In the genomic region with DNA sequence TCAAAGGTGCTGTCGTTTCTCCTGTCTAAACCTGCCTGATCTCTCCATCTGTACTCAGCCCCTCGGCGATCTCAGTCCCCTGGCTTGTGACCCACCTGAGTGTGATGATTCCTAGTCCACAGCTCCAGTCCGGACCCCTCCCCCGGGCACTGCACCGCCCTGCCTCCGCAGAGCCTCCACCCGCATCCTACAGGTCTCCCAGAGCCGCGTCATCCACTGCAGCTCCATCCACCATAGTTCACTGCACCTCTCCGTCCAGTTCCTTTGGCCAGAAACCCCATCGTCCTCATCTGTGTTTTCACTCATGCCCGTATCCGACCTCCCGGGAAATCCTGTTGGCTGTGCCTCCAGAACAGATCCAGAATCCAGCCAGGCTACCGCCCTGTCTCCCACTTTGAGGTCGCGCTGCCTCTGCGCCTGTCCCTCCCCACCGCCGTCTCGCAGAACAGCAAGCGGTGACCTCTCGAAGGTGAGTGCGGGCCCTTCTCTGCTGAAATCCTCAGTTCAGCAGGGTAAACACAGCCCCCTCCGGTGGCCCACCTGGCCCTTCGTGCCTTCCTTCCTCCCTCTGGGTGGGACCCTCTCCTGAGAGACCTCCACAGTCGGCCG, we compare ENCODE assay signal across 27 cellular contexts. TPM values are rescaled to one million over a fixed set of nuclear protein-coding genes. Genes with fewer than 3 reads are reported as not detected.
"Had no signal": no experiment of that assay in that cellular context is flagged by ENCODE, and none has a peak within 500 bp of the region (broad histone marks: within the 10 kb centered on the region; RNA-seq: fewer than 3 reads in every experiment).

No MANE protein-coding gene starts in this region.

- H3K4me3 ChIP-seq: ascending aorta, body of pancreas, Peyer's patch had no signal

- H3K4me3 Mint-ChIP-seq: activated B cell treated with CpG ODN at 0.5 μM for 24 hours; activated CD4-positive, alpha-beta T cell treated with anti-CD3 and anti-CD28 coated beads, Interleukin-2, amount 10 ng/mL, durations not matched to agents 24 days and 14 days; activated CD8-positive, alpha-beta memory T cell treated with anti-CD3 and anti-CD28 coated beads, Interleukin-2, amount 10 ng/mL, durations not matched to agents 7 days and 5 days; activated naive CD8-positive, alpha-beta T cell treated with anti-CD3 and anti-CD28 coated beads, Interleukin-2, amount 50 U/mL, for 24 hours; activated T-cell treated with anti-CD3 and anti-CD28 coated beads, Interleukin-2, amount 50 U/mL, for 24 hours; activated T-helper 1 cell treated with anti-CD3 and anti-CD28 coated beads, Interleukin-12 subunit alpha, Interleukin-12 subunit beta, Interleukin-2, Interleukin-4 antibody, amounts not matched to agents 30 ng/mL and 10 ng/mL and 1 ng/mL, durations not matched to agents 14 hours and 24 hours and 36 hours; T-helper 1 cell treated with Interleukin-12 subunit alpha and Interleukin-12 subunit beta and Interleukin-4 antibody, amounts not matched to agents 30 μg/mL and 1 μg/mL, for 36 hours had no signal

- H3K4me1 Mint-ChIP-seq: activated CD4-positive, alpha-beta T cell treated with anti-CD3 and anti-CD28 coated beads, Interleukin-2, amount 10 ng/mL, durations not matched to agents 24 days and 14 days; activated CD8-positive, alpha-beta memory T cell treated with anti-CD3 and anti-CD28 coated beads, Interleukin-2, amount 10 ng/mL, durations not matched to agents 7 days and 5 days; activated naive CD8-positive, alpha-beta T cell treated with anti-CD3 and anti-CD28 coated beads, Interleukin-2, amount 50 U/mL, for 24 hours had no signal

- H3K27me3 ChIP-seq: ascending aorta, body of pancreas, Peyer's patch had no signal

- H3K27ac ChIP-seq: ascending aorta, body of pancreas, Peyer's patch, RWPE1 had no signal

- H3K27me3 Mint-ChIP-seq: activated CD8-positive, alpha-beta memory T cell treated with anti-CD3 and anti-CD28 coated beads, Interleukin-2, amount 10 ng/mL, durations not matched to agents 7 days and 5 days had no signal

- H3K36me3 ChIP-seq: ascending aorta, Peyer's patch had no signal

- DNase-seq: activated B cell treated with CpG ODN at 0.5 μM for 24 hours; activated CD4-positive, alpha-beta T cell treated with anti-CD3 and anti-CD28 coated beads for 1 hour; activated CD4-positive, alpha-beta T cell treated with anti-CD3 and anti-CD28 coated beads, Interleukin-2, amount 10 ng/mL, durations not matched to agents 24 days and 14 days; activated CD4-positive, alpha-beta T cell treated with anti-CD3 and anti-CD28 coated beads, Interleukin-2, amount 50 U/mL, for 48 hours; activated CD8-positive, alpha-beta memory T cell treated with anti-CD3 and anti-CD28 coated beads, Interleukin-2, amount 10 ng/mL, durations not matched to agents 7 days and 5 days; activated effector memory CD4-positive, alpha-beta T cell treated with Interleukin-2 at 50 U/mL for 16 hours; activated naive CD4-positive, alpha-beta T cell; activated naive CD8-positive, alpha-beta T cell treated with anti-CD3 and anti-CD28 coated beads, Interleukin-2, amount 50 U/mL, for 24 hours; activated T-cell treated with anti-CD3 and anti-CD28 coated beads, Interleukin-2, amount 50 U/mL, for 24 hours; amniotic stem cell; body of pancreas; central memory CD4-positive, alpha-beta T cell; Karpas-422; MM.1S; NCI-H1105; NCI-H1436 treated with DMSO at 0.1 percent for 48 hours; NCI-H187; NCI-H2081; NCI-H446; NCI-H524; SHP77 treated with DMSO at 0.1 percent for 48 hours had no signal

- H3K9me3 ChIP-seq: ascending aorta, body of pancreas, Peyer's patch had no signal

- H3K36me3 Mint-ChIP-seq: activated CD8-positive, alpha-beta memory T cell treated with anti-CD3 and anti-CD28 coated beads, Interleukin-2, amount 10 ng/mL, durations not matched to agents 7 days and 5 days; activated naive CD4-positive, alpha-beta T cell treated with anti-CD3 and anti-CD28 coated beads, Interleukin-2, amount 50 U/mL, for 72 hours had no signal

- H3K4me1 ChIP-seq: ascending aorta, body of pancreas, Peyer's patch had no signal

- H3K9me3 Mint-ChIP-seq: activated B cell treated with CpG ODN at 0.5 μM for 24 hours; activated CD4-positive, alpha-beta T cell treated with anti-CD3 and anti-CD28 coated beads, Interleukin-2, amount 10 ng/mL, durations not matched to agents 24 days and 14 days; activated naive CD4-positive, alpha-beta T cell treated with anti-CD3 and anti-CD28 coated beads, Interleukin-2, amount 50 U/mL, for 72 hours; activated naive CD8-positive, alpha-beta T cell treated with anti-CD3 and anti-CD28 coated beads, Interleukin-2, amount 50 U/mL, for 24 hours; activated T-cell treated with anti-CD3 and anti-CD28 coated beads, Interleukin-2, amount 50 U/mL, for 24 hours; activated T-helper 1 cell treated with anti-CD3 and anti-CD28 coated beads, Interleukin-12 subunit alpha, Interleukin-12 subunit beta, Interleukin-2, Interleukin-4 antibody, amounts not matched to agents 30 ng/mL and 10 ng/mL and 1 ng/mL, durations not matched to agents 14 hours and 24 hours and 36 hours; T-helper 1 cell treated with Interleukin-12 subunit alpha and Interleukin-12 subunit beta and Interleukin-4 antibody, amounts not matched to agents 30 μg/mL and 1 μg/mL, for 36 hours had no signal

- ATAC-seq: activated CD8-positive, alpha-beta memory T cell treated with anti-CD3 and anti-CD28 coated beads, Interleukin-2, amount 10 ng/mL, durations not matched to agents 7 days and 5 days; activated naive CD4-positive, alpha-beta T cell treated with anti-CD3 and anti-CD28 coated beads, Interleukin-2, amount 50 U/mL, for 72 hours; activated naive CD8-positive, alpha-beta T cell treated with anti-CD3 and anti-CD28 coated beads, Interleukin-2, amount 50 U/mL, for 24 hours; body of pancreas had no signal

- H3K27ac Mint-ChIP-seq: activated B cell treated with CpG ODN at 0.5 μM for 24 hours; activated CD4-positive, alpha-beta T cell treated with anti-CD3 and anti-CD28 coated beads, Interleukin-2, amount 10 ng/mL, durations not matched to agents 24 days and 14 days; activated CD8-positive, alpha-beta memory T cell treated with anti-CD3 and anti-CD28 coated beads, Interleukin-2, amount 10 ng/mL, durations not matched to agents 7 days and 5 days; activated naive CD4-positive, alpha-beta T cell treated with anti-CD3 and anti-CD28 coated beads, Interleukin-2, amount 50 U/mL, for 72 hours; activated naive CD8-positive, alpha-beta T cell treated with anti-CD3 and anti-CD28 coated beads, Interleukin-2, amount 50 U/mL, for 24 hours; activated T-cell treated with anti-CD3 and anti-CD28 coated beads, Interleukin-2, amount 50 U/mL, for 24 hours; activated T-helper 1 cell treated with anti-CD3 and anti-CD28 coated beads, Interleukin-12 subunit alpha, Interleukin-12 subunit beta, Interleukin-2, Interleukin-4 antibody, amounts not matched to agents 30 ng/mL and 10 ng/mL and 1 ng/mL, durations not matched to agents 14 hours and 24 hours and 36 hours; T-helper 1 cell treated with Interleukin-12 subunit alpha and Interleukin-12 subunit beta and Interleukin-4 antibody, amounts not matched to agents 30 μg/mL and 1 μg/mL, for 36 hours had no signal

RNA-seq across cellular contexts. Expression of a gene that starts 51.9 kb away (rescaled TPM):
- total RNA-seq: activated T-helper 1 cell treated with anti-CD3 and anti-CD28 coated beads, Interleukin-12 subunit alpha, Interleukin-12 subunit beta, Interleukin-2, Interleukin-4 antibody, amounts not matched to agents 30 ng/mL and 10 ng/mL and 1 ng/mL, durations not matched to agents 14 hours and 24 hours and 36 hours had no signal
